In genomic region chr11:128375941-128376340, GRCh38 we compare ENCODE assay signal across 27 cellular contexts.
DNase-seq lines count a peak whose midpoint lies in the region; ATAC-seq, FAIRE-seq and TF ChIP-seq lines count a peak whose summit lies in the region.
"Had no signal": no experiment of that assay in that cellular context is flagged by ENCODE, and none has a peak within 500 bp of the region (broad histone marks: within the 10 kb centered on the region; RNA-seq: fewer than 3 reads in every experiment).

No MANE protein-coding gene starts in this region.

- ATAC-seq in lower lobe of right lung, result no peak
- ATAC-seq: gastrocnemius medialis had no signal

- no peaks in the 10 kb centered on the region for H3K27me3 ChIP-seq in CD4-positive, alpha-beta memory T cell (ENCODE audit: insufficient read depth, low read length)
- H3K27me3 ChIP-seq in lower lobe of right lung (ENCODE audit: low read depth) (no peaks in the 10 kb centered on the region), SJCRH30 (no peaks in the 10 kb centered on the region)
- H3K27me3 ChIP-seq: gastrocnemius medialis, hepatocyte, sigmoid colon, tibial artery had no signal

- H3K27ac Mint-ChIP-seq in CD4-positive, alpha-beta memory T cell, result peak overlapping the region; percentile 23 to 88 (median 77)
- peak overlapping the region; percentile 45 for H3K27ac Mint-ChIP-seq in T-helper 2 cell treated with Interferon-gamma antibody and Interleukin-4, amounts not matched to agents 5 μg/mL and 100 μg/mL, for 36 hours
- H3K27ac Mint-ChIP-seq: activated B cell treated with CpG ODN at 0.5 μM for 24 hours; activated T-cell treated with anti-CD3 and anti-CD28 coated beads, Interleukin-2, amount 50 U/mL, for 24 hours; B cell; nephron had no signal

- intact Hi-C loops in CD4-positive, alpha-beta memory T cell (cut with micrococcal nuclease), result loop anchor here (1.0 to 5.0 kb wide), 2 partner anchors 8 to 34 kb away; no protein-coding TSS in a partner anchor
- intact Hi-C loops in lower lobe of right lung (cut with DNase I), result no loop called here

- no peak for FAIRE-seq in GM19239 (lab: Jason Lieb, UNC)
- FAIRE-seq: endometrium had no signal

- no peaks in the 10 kb centered on the region for H3K9me3 ChIP-seq in CD4-positive, alpha-beta memory T cell (ENCODE audit: control insufficient read depth in 1 of 2, low read length in 2 of 2)
- no peaks in the 10 kb centered on the region for H3K9me3 ChIP-seq in lower lobe of right lung
- H3K9me3 ChIP-seq in SJCRH30 (replicated peaks), result no peaks in the 10 kb centered on the region
- H3K9me3 ChIP-seq: gastrocnemius medialis, sigmoid colon had no signal

- no peak overlapping the region for H3K4me3 ChIP-seq in CD4-positive, alpha-beta memory T cell (ENCODE audit: low read length in 2 of 2)
- no peak overlapping the region for H3K4me3 ChIP-seq in lower lobe of right lung
- no peak overlapping the region for H3K4me3 ChIP-seq in SJCRH30
- H3K4me3 ChIP-seq: gastrocnemius medialis, GM23248, hepatocyte, sigmoid colon, tibial artery had no signal

- H3K36me3 Mint-ChIP-seq in CD4-positive, alpha-beta memory T cell, result peaks cover 4% of the 10 kb centered on the region in 2 donors
- H3K36me3 Mint-ChIP-seq in T-helper 2 cell treated with Interferon-gamma antibody and Interleukin-4, amounts not matched to agents 5 μg/mL and 100 μg/mL, for 36 hours (ENCODE audit: low read depth), result peaks cover 7% of the 10 kb centered on the region

- peaks cover 0 to 12% (median 1%) of the 10 kb centered on the region in 8 donors for H3K9me3 Mint-ChIP-seq in CD4-positive, alpha-beta memory T cell
- H3K9me3 Mint-ChIP-seq in T-helper 2 cell treated with Interferon-gamma antibody and Interleukin-4, amounts not matched to agents 5 μg/mL and 100 μg/mL, for 36 hours, result peaks cover 14% of the 10 kb centered on the region

- H3K4me1 ChIP-seq in CD4-positive, alpha-beta memory T cell (ENCODE audit: insufficient read depth, low read length), result peaks cover 32% of the 10 kb centered on the region
- no peaks in the 10 kb centered on the region for H3K4me1 ChIP-seq in lower lobe of right lung
- no peaks in the 10 kb centered on the region for H3K4me1 ChIP-seq in SJCRH30
- H3K4me1 ChIP-seq: gastrocnemius medialis, sigmoid colon had no signal

- no peak for TF ChIP-seq CTCF in lower lobe of right lung (IDR thresholded peaks at IDR 0.05)

- POLR2A ChIA-PET in CD4-positive, alpha-beta memory T cell (lab: Charles Lee; ENCODE audit: partially characterized antibody), result interaction anchor here (0.6 to 1.9 kb wide), 5 partner anchors 52 to 252 kb away, joined by 3 to 6 read pairs (median 3); no protein-coding TSS in a partner anchor

- no peaks in the 10 kb centered on the region for H3K36me3 ChIP-seq in CD4-positive, alpha-beta memory T cell (ENCODE audit: insufficient read depth, low read length)
- H3K36me3 ChIP-seq in lower lobe of right lung (no peaks in the 10 kb centered on the region), SJCRH30 (no peaks in the 10 kb centered on the region)
- H3K36me3 ChIP-seq: gastrocnemius medialis, sigmoid colon, tibial artery had no signal

- H3K4me3 Mint-ChIP-seq in CD4-positive, alpha-beta memory T cell, result peak overlapping the region in 5 of 8 donors; percentile 15 to 51 (median 30)
- H3K4me3 Mint-ChIP-seq in T-helper 2 cell treated with Interferon-gamma antibody and Interleukin-4, amounts not matched to agents 5 μg/mL and 100 μg/mL, for 36 hours, result no peak overlapping the region
- H3K4me3 Mint-ChIP-seq: activated B cell treated with CpG ODN at 0.5 μM for 24 hours; activated T-cell treated with anti-CD3 and anti-CD28 coated beads, Interleukin-2, amount 50 U/mL, for 24 hours; B cell; nephron had no signal

- H3K27ac ChIP-seq in CD4-positive, alpha-beta memory T cell (ENCODE audit: low read depth, low read length), result no peak overlapping the region
- H3K27ac ChIP-seq in lower lobe of right lung, result no peak overlapping the region
- H3K27ac ChIP-seq in SJCRH30, result no peak overlapping the region
- H3K27ac ChIP-seq: gastrocnemius medialis, GM23248, hepatocyte, sigmoid colon, tibial artery had no signal

- no peaks in the 10 kb centered on the region for H3K27me3 Mint-ChIP-seq in CD4-positive, alpha-beta memory T cell
- H3K27me3 Mint-ChIP-seq in T-helper 2 cell treated with Interferon-gamma antibody and Interleukin-4, amounts not matched to agents 5 μg/mL and 100 μg/mL, for 36 hours (ENCODE audit: low read depth), result no peaks in the 10 kb centered on the region
- H3K27me3 Mint-ChIP-seq: activated B cell treated with CpG ODN at 0.5 μM for 24 hours; activated T-cell treated with anti-CD3 and anti-CD28 coated beads, Interleukin-2, amount 50 U/mL, for 24 hours; B cell had no signal

- CTCF ChIA-PET in CD4-positive, alpha-beta memory T cell (lab: Charles Lee; ENCODE audit: partially characterized antibody), result interaction anchor here (0.6 to 1.2 kb wide), 3 partner anchors 12 to 28 kb away, joined by 3 to 5 read pairs (median 3); no protein-coding TSS in a partner anchor

- DNase-seq in CD4-positive, alpha-beta memory T cell, result peak in 3 of 5 donors; percentile 6 to 9 (median 8)
- DNase-seq in KG1 (lab: John Stamatoyannopoulos, UW) (peak; percentile 22), dermis blood vessel endothelial cell (peak; percentile 17), lower lobe of right lung (no peak), SJCRH30 (no peak), GM19239 (ENCODE audit: insufficient read length, low spot score) (no peak), NCI-H187 treated with DMSO at 0.1 percent for 48 hours (lab: John Stamatoyannopoulos, UW) (no peak)
- no peak for DNase-seq in T-helper 2 cell treated with Interferon-gamma antibody and Interleukin-4, amounts not matched to agents 5 μg/mL and 100 μg/mL, for 36 hours (ENCODE audit: low spot score)
- DNase-seq: activated B cell treated with CpG ODN at 0.5 μM for 24 hours; activated T-cell treated with anti-CD3 and anti-CD28 coated beads, Interleukin-2, amount 50 U/mL, for 24 hours; cerebellar nuclear complex; COR-L47; gastrocnemius medialis; GM23248; kidney glomerular epithelial cell; NCI-H1092; NCI-H1694 treated with DMSO at 0.1 percent for 48 hours; NCI-H2171; NCI-H510A; sigmoid colon; stimulated activated CD4-positive, alpha-beta T cell treated with anti-CD3 and anti-CD28 coated beads, Interleukin-12 subunit alpha, Interleukin-12 subunit beta, amount 100 ng/mL, for 4 hours; stimulated activated CD4-positive, alpha-beta T cell treated with anti-CD3 and anti-CD28 coated beads, Interleukin-4, amount 100 ng/mL, for 24 hours; tibial artery had no signal

- peaks cover 33 to 54% (median 38%) of the 10 kb centered on the region in 4 donors for H3K4me1 Mint-ChIP-seq in CD4-positive, alpha-beta memory T cell
- H3K4me1 Mint-ChIP-seq in T-helper 2 cell treated with Interferon-gamma antibody and Interleukin-4, amounts not matched to agents 5 μg/mL and 100 μg/mL, for 36 hours (ENCODE audit: low read depth), result peaks cover 46% of the 10 kb centered on the region
- H3K4me1 Mint-ChIP-seq: nephron had no signal

Comparison
In these comparisons a context has a peak if more than half of its experiments do, and no peak if none do; other contexts are left out.
1. DNase-seq: peak in CD4-positive, alpha-beta memory T cell (3 of 5), KG1 (single experiment) and dermis blood vessel endothelial cell (single experiment); none in T-helper 2 cell treated with Interferon-gamma antibody and Interleukin-4, amounts not matched to agents 5 μg/mL and 100 μg/mL, for 36 hours (single experiment), lower lobe of right lung (single experiment), SJCRH30 (0 of 2), GM19239 (single experiment) and NCI-H187 treated with DMSO at 0.1 percent for 48 hours (single experiment).